Comparison of ENCODE assay signal across 24 cellular contexts in genomic region chr17:8018436-8018835, GRCh38. TPM values are rescaled to one million over a fixed set of nuclear protein-coding genes. Genes with fewer than 3 reads are reported as not detected.
A peak's percentile ranks its signal among the peaks of the same experiment; 100 is the strongest.
DNase-seq lines count a peak whose midpoint lies in the region; ATAC-seq and TF ChIP-seq lines count a peak whose summit lies in the region.
"Had no signal": no experiment of that assay in that cellular context is flagged by ENCODE, and none has a peak within 500 bp of the region (broad histone marks: within the 10 kb centered on the region; RNA-seq: fewer than 3 reads in every experiment).

No MANE protein-coding gene starts in this region.

- no peak for DNase-seq in activated T-cell treated with anti-CD3 and anti-CD28 coated beads, Interleukin-2, amount 50 U/mL, for 72 hours
- DNase-seq in activated T-cell treated with anti-CD3 and anti-CD28 coated beads, Interleukin-2, amount 50 U/mL, for 24 hours = no peak
- DNase-seq in NOMO-1 treated with dmso at 0.1 percent for 144 hours (lab: John Stamatoyannopoulos, UW; ENCODE audit: unreplicated experiment) (peak; percentile 17), upper lobe of left lung (no peak), LoVo (ENCODE audit: low spot score) (no peak)
- DNase-seq: activated B cell treated with CpG ODN at 0.5 μM for 24 hours; activated CD4-positive, alpha-beta T cell treated with anti-CD3 and anti-CD28 coated beads, Interleukin-2, amount 50 U/mL, for 48 hours; activated gamma-delta T cell; adrenal gland; brain microvascular endothelial cell; colonic mucosa; H9; mesenchymal stem cell; NCI-H1930; NCI-H2227 treated with DMSO at 0.1 percent for 48 hours; SK-N-SH; trophoblast cell had no signal

- H3K27me3 ChIP-seq in esophagus (ENCODE audit: control insufficient read depth in 1 of 2, insufficient read depth in 2 of 2, low read length in 2 of 2) = no peaks in the 10 kb centered on the region
- peaks cover 0 to 11% (median 5%) of the 10 kb centered on the region in 4 donors for H3K27me3 ChIP-seq in upper lobe of left lung

- TF ChIP-seq POLR2A in upper lobe of left lung (IDR thresholded peaks at IDR 0.05) = peak in 1 of 4 donors; percentile 14

- 44 to 65% methylated on average over 3 of the region's 3 CpGs for WGBS in esophagus, 2 donors
- 59 to 73% methylated on average over 3 of the region's 3 CpGs for WGBS in upper lobe of left lung, 2 donors

- H3K4me1 ChIP-seq in esophagus (ENCODE audit: control insufficient read depth in 2 of 2, insufficient read depth in 2 of 2, low read length in 1 of 2) (peaks cover 3 to 23% of the 10 kb centered on the region in 2 donors), upper lobe of left lung (peaks cover 15 to 59% (median 41%) of the 10 kb centered on the region in 4 donors)

- no peak for TF ChIP-seq CTCF in upper lobe of left lung (IDR thresholded peaks at IDR 0.05)

- no peak for TF ChIP-seq EP300 in upper lobe of left lung (IDR thresholded peaks at IDR 0.05)

- H3K27ac ChIP-seq in esophagus (ENCODE audit: low read depth in 2 of 2, low read length in 1 of 2) (peak overlapping the region; percentile 79 to 86), upper lobe of left lung (peak overlapping the region in 3 of 4 donors; percentile 44 to 88 (median 83))
- H3K27ac ChIP-seq: adrenal gland, brain microvascular endothelial cell, colonic mucosa had no signal

- no peaks in the 10 kb centered on the region for H3K36me3 ChIP-seq in esophagus (ENCODE audit: control insufficient read depth in 2 of 2, insufficient read depth in 2 of 2, low read length in 1 of 2)
- H3K36me3 ChIP-seq in upper lobe of left lung = no peaks in the 10 kb centered on the region
- H3K36me3 ChIP-seq: adrenal gland, brain microvascular endothelial cell, colonic mucosa had no signal

- no peak overlapping the region for H3K4me3 Mint-ChIP-seq in activated T-cell treated with anti-CD3 and anti-CD28 coated beads, Interleukin-2, amount 50 U/mL, for 72 hours
- H3K4me3 Mint-ChIP-seq in activated T-cell treated with anti-CD3 and anti-CD28 coated beads, Interleukin-2, amount 50 U/mL, for 24 hours = no peak overlapping the region
- H3K4me3 Mint-ChIP-seq: activated B cell treated with CpG ODN at 0.5 μM for 24 hours, endodermal cell, H9 had no signal

- peaks cover 28% of the 10 kb centered on the region for H3K4me1 Mint-ChIP-seq in activated T-cell treated with anti-CD3 and anti-CD28 coated beads, Interleukin-2, amount 50 U/mL, for 72 hours (ENCODE audit: low read depth)
- H3K4me1 Mint-ChIP-seq in activated T-cell treated with anti-CD3 and anti-CD28 coated beads, Interleukin-2, amount 50 U/mL, for 24 hours (ENCODE audit: low read depth) = peaks cover 11% of the 10 kb centered on the region

- H3K36me3 Mint-ChIP-seq in activated T-cell treated with anti-CD3 and anti-CD28 coated beads, Interleukin-2, amount 50 U/mL, for 72 hours (ENCODE audit: insufficient read depth in 2 of 2) = no peaks in the 10 kb centered on the region
- no peaks in the 10 kb centered on the region for H3K36me3 Mint-ChIP-seq in activated T-cell treated with anti-CD3 and anti-CD28 coated beads, Interleukin-2, amount 50 U/mL, for 24 hours (ENCODE audit: low read depth)

- no peak for ATAC-seq in activated T-cell treated with anti-CD3 and anti-CD28 coated beads, Interleukin-2, amount 50 U/mL, for 72 hours (replicated peaks in 1 of 2)
- ATAC-seq in upper lobe of left lung (ENCODE audit: low FRiP score in 2 of 2) = no peak
- ATAC-seq in HG03442 (IDR thresholded peaks at IDR 0.05; ENCODE audit: unreplicated experiment) = no peak
- ATAC-seq in GM19023 (IDR thresholded peaks at IDR 0.05; ENCODE audit: unreplicated experiment) = no peak
- ATAC-seq: Panc1 had no signal

- H3K9me3 ChIP-seq in esophagus (ENCODE audit: control insufficient read depth in 2 of 2, insufficient read depth in 1 of 2, low read depth in 1 of 2, low read length in 1 of 2) = no peaks in the 10 kb centered on the region
- H3K9me3 ChIP-seq in upper lobe of left lung = no peaks in the 10 kb centered on the region
- H3K9me3 ChIP-seq: adrenal gland, colonic mucosa, SK-N-SH had no signal

- H3K9me3 Mint-ChIP-seq in activated T-cell treated with anti-CD3 and anti-CD28 coated beads, Interleukin-2, amount 50 U/mL, for 72 hours = no peaks in the 10 kb centered on the region
- no peaks in the 10 kb centered on the region for H3K9me3 Mint-ChIP-seq in activated T-cell treated with anti-CD3 and anti-CD28 coated beads, Interleukin-2, amount 50 U/mL, for 24 hours
- H3K9me3 Mint-ChIP-seq: activated B cell treated with CpG ODN at 0.5 μM for 24 hours, endodermal cell, H9 had no signal

- peaks cover 8% of the 10 kb centered on the region for H3K27me3 Mint-ChIP-seq in activated T-cell treated with anti-CD3 and anti-CD28 coated beads, Interleukin-2, amount 50 U/mL, for 72 hours (ENCODE audit: low read depth)
- peaks cover 36% of the 10 kb centered on the region for H3K27me3 Mint-ChIP-seq in activated T-cell treated with anti-CD3 and anti-CD28 coated beads, Interleukin-2, amount 50 U/mL, for 24 hours

- no peak overlapping the region for H3K4me3 ChIP-seq in esophagus (ENCODE audit: low read depth in 1 of 2, low read length in 2 of 2)
- H3K4me3 ChIP-seq in upper lobe of left lung = no peak overlapping the region
- H3K4me3 ChIP-seq: adrenal gland, colonic mucosa had no signal

- H3K27ac Mint-ChIP-seq in activated T-cell treated with anti-CD3 and anti-CD28 coated beads, Interleukin-2, amount 50 U/mL, for 72 hours = peak overlapping the region; percentile 2
- H3K27ac Mint-ChIP-seq in activated T-cell treated with anti-CD3 and anti-CD28 coated beads, Interleukin-2, amount 50 U/mL, for 24 hours = no peak overlapping the region
- H3K27ac Mint-ChIP-seq: activated B cell treated with CpG ODN at 0.5 μM for 24 hours, endodermal cell, H9 had no signal

RNA-seq across cellular contexts. Expression of gene GUCY2D, which starts 16.0 kb away (rescaled TPM):
- total RNA-seq in activated T-cell treated with anti-CD3 and anti-CD28 coated beads, Interleukin-2, amount 50 U/mL, for 72 hours = under 1 TPM in 1 of 2 donors, not detected in 1; 0.34 TPM
- polyA plus RNA-seq in esophagus = under 1 TPM; 0.19 to 0.59 TPM
- 1 to 10 TPM in 3 of 6 donors, not detected in 3; 2.6 to 5.0 (median 3.8) TPM for total RNA-seq in upper lobe of left lung
- total RNA-seq: activated B cell treated with CpG ODN at 0.5 μM for 24 hours, adrenal gland, myocyte had no signal
- polyA plus RNA-seq: adrenal gland, SK-N-SH had no signal

RNA-seq across cellular contexts. Expression of gene ALOX15B, which starts 20.4 kb away (rescaled TPM):
- under 1 TPM; 0.14 TPM for total RNA-seq in activated T-cell treated with anti-CD3 and anti-CD28 coated beads, Interleukin-2, amount 50 U/mL, for 72 hours
- polyA plus RNA-seq in esophagus = 10 to 100 TPM; 22.8 to 24.7 TPM
- total RNA-seq in upper lobe of left lung = 100 to 1,000 TPM in 3 of 6 donors, 10 to 100 TPM in 3; 46.2 to 177 (median 105) TPM
- total RNA-seq: activated B cell treated with CpG ODN at 0.5 μM for 24 hours, endodermal cell, H9, myocyte had no signal
- polyA plus RNA-seq: BJ, SK-N-SH had no signal

Comparison
In these comparisons a context has a peak if more than half of its experiments do, and no peak if none do; other contexts are left out.
1. RNA of gene ALOX15B, which starts 20.4 kb away (total RNA-seq): 46.2 to 177 TPM in upper lobe of left lung; 0.14 TPM in activated T-cell treated with anti-CD3 and anti-CD28 coated beads, Interleukin-2, amount 50 U/mL, for 72 hours; every median in the first group is over 10 times any median in the second.